In the genomic region with DNA sequence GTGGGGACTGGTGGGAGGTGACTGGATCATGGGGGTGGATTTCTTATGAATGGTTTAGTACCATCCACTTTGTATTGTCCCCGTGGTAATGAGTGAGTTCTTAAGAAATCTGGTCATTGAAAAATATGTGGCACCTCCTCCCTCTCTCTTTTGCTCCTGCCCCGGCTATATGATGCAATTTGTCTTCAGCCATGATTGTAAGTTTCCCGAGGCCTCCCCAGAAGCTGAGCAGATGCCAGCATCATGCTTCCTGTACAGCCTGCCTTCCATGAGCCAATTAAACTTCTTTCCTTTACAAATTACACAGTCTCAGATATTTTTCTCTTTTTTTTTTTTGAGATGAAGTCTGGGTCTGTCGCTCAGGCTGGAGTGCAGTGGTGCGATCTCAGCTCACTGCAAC, we compare ENCODE assay signal across 2 cellular contexts.
TF ChIP-seq lines count a peak whose summit lies in the region.

No MANE protein-coding gene starts in this region.

TF ChIP-seq in HepG2, 621 proteins besides CTCF, POLR2A, EP300 and RAD21:
- TF ChIP-seq, protein P1, sequence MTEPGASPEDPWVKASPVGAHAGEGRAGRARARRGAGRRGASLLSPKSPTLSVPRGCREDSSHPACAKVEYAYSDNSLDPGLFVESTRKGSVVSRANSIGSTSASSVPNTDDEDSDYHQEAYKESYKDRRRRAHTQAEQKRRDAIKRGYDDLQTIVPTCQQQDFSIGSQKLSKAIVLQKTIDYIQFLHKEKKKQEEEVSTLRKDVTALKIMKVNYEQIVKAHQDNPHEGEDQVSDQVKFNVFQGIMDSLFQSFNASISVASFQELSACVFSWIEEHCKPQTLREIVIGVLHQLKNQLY (CRISPR knock-in tag; IDR thresholded peaks at IDR 0.05) = no peak
- TF ChIP-seq ZNF776 (CRISPR knock-in tag; IDR thresholded peaks at IDR 0.05) (peak; percentile 65; the same call in 1 of the 2 replicates), POLR2AphosphoS2 (IDR thresholded peaks at IDR 0.05; ENCODE audit: low read depth, low read length) (no peak), ZNF30 (CRISPR knock-in tag; IDR thresholded peaks at IDR 0.05) (no peak), JUN (CRISPR knock-in tag; IDR thresholded peaks at IDR 0.05) (no peak), ZNF414 (CRISPR knock-in tag; IDR thresholded peaks at IDR 0.05) (no peak), ZNF253 (CRISPR knock-in tag; IDR thresholded peaks at IDR 0.05; ENCODE audit: borderline replicate concordance) (no peak), MTF2 (CRISPR knock-in tag; IDR thresholded peaks at IDR 0.05; ENCODE audit: borderline replicate concordance) (no peak), ZFP1 (CRISPR knock-in tag; IDR thresholded peaks at IDR 0.05) (no peak), CEBPZ (IDR thresholded peaks at IDR 0.05; ENCODE audit: low read length) (no peak), RORA (CRISPR knock-in tag; IDR thresholded peaks at IDR 0.05) (no peak), REL (CRISPR knock-in tag; conservative IDR thresholded peaks at IDR 0.05) (no peak), ADNP (CRISPR knock-in tag; IDR thresholded peaks at IDR 0.05) (no peak), SRSF4 (IDR thresholded peaks at IDR 0.05; ENCODE audit: low read depth, low read length, poor library complexity, severe bottlenecking) (no peak), ZC3H13 (CRISPR knock-in tag; IDR thresholded peaks at IDR 0.05) (0 out of 2 replicates have a peak, but pooled peaks have one; percentile 15), KAT2B (IDR thresholded peaks at IDR 0.05; ENCODE audit: borderline replicate concordance, low read depth, low read length) (no peak), MTA3 (CRISPR knock-in tag; IDR thresholded peaks at IDR 0.05) (no peak), TCF7L2 (IDR thresholded peaks at IDR 0.05; ENCODE audit: low read depth, low read length) (no peak), MED13 (CRISPR knock-in tag; IDR thresholded peaks at IDR 0.05) (no peak), POGZ (CRISPR knock-in tag; IDR thresholded peaks at IDR 0.05) (0 out of 2 replicates have a peak, but pooled peaks have one; percentile 22), SNRNP70 (IDR thresholded peaks at IDR 0.05; ENCODE audit: low read depth, low read length) (no peak), SMAD1 (CRISPR knock-in tag; IDR thresholded peaks at IDR 0.05; ENCODE audit: borderline replicate concordance, low read depth) (no peak)
- TF ChIP-seq, protein P2, sequence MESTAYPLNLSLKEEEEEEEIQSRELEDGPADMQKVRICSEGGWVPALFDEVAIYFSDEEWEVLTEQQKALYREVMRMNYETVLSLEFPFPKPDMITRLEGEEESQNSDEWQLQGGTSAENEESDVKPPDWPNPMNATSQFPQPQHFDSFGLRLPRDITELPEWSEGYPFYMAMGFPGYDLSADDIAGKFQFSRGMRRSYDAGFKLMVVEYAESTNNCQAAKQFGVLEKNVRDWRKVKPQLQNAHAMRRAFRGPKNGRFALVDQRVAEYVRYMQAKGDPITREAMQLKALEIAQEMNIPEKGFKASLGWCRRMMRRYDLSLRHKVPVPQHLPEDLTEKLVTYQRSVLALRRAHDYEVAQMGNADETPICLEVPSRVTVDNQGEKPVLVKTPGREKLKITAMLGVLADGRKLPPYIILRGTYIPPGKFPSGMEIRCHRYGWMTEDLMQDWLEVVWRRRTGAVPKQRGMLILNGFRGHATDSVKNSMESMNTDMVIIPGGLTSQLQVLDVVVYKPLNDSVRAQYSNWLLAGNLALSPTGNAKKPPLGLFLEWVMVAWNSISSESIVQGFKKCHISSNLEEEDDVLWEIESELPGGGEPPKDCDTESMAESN (CRISPR knock-in tag; conservative IDR thresholded peaks at IDR 0.05) = no peak
- TF ChIP-seq, protein P3, sequence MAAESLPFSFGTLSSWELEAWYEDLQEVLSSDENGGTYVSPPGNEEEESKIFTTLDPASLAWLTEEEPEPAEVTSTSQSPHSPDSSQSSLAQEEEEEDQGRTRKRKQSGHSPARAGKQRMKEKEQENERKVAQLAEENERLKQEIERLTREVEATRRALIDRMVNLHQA (CRISPR knock-in tag; IDR thresholded peaks at IDR 0.05) = no peak
- TF ChIP-seq, protein P4, sequence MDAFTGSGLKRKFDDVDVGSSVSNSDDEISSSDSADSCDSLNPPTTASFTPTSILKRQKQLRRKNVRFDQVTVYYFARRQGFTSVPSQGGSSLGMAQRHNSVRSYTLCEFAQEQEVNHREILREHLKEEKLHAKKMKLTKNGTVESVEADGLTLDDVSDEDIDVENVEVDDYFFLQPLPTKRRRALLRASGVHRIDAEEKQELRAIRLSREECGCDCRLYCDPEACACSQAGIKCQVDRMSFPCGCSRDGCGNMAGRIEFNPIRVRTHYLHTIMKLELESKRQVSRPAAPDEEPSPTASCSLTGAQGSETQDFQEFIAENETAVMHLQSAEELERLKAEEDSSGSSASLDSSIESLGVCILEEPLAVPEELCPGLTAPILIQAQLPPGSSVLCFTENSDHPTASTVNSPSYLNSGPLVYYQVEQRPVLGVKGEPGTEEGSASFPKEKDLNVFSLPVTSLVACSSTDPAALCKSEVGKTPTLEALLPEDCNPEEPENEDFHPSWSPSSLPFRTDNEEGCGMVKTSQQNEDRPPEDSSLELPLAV (CRISPR knock-in tag; conservative IDR thresholded peaks at IDR 0.05; ENCODE audit: low read depth) = no peak
TF ChIP-seq in HepG2: peak in this region for 3.

TF ChIP-seq in K562, 482 proteins besides CTCF, POLR2A, EP300 and RAD21 (continues in another document):
- no peak for TF ChIP-seq KLF10 (CRISPR knock-in tag; IDR thresholded peaks at IDR 0.05)
- TF ChIP-seq, protein P5, sequence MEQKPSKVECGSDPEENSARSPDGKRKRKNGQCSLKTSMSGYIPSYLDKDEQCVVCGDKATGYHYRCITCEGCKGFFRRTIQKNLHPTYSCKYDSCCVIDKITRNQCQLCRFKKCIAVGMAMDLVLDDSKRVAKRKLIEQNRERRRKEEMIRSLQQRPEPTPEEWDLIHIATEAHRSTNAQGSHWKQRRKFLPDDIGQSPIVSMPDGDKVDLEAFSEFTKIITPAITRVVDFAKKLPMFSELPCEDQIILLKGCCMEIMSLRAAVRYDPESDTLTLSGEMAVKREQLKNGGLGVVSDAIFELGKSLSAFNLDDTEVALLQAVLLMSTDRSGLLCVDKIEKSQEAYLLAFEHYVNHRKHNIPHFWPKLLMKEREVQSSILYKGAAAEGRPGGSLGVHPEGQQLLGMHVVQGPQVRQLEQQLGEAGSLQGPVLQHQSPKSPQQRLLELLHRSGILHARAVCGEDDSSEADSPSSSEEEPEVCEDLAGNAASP (IDR thresholded peaks at IDR 0.05) = no peak
- no peak for TF ChIP-seq ZNF79 (CRISPR knock-in tag; IDR thresholded peaks at IDR 0.05; ENCODE audit: low read depth)
- TF ChIP-seq, protein P6, sequence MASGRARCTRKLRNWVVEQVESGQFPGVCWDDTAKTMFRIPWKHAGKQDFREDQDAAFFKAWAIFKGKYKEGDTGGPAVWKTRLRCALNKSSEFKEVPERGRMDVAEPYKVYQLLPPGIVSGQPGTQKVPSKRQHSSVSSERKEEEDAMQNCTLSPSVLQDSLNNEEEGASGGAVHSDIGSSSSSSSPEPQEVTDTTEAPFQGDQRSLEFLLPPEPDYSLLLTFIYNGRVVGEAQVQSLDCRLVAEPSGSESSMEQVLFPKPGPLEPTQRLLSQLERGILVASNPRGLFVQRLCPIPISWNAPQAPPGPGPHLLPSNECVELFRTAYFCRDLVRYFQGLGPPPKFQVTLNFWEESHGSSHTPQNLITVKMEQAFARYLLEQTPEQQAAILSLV (tag; IDR thresholded peaks at IDR 0.05) = no peak
- TF ChIP-seq ZNF316 (IDR thresholded peaks at IDR 0.05) = peak; percentile 73
- TF ChIP-seq, protein P7, sequence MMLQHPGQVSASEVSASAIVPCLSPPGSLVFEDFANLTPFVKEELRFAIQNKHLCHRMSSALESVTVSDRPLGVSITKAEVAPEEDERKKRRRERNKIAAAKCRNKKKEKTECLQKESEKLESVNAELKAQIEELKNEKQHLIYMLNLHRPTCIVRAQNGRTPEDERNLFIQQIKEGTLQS (IDR thresholded peaks at IDR 0.05) = peak; percentile 30; the same call in 1 of the 2 replicates
- TF ChIP-seq, protein P7 (CRISPR knock-in tag; conservative IDR thresholded peaks at IDR 0.05) = no peak
- no peak for TF ChIP-seq MTA2 (IDR thresholded peaks at IDR 0.05; ENCODE audit: low read depth)
- TF ChIP-seq ILF3 (IDR thresholded peaks at IDR 0.05; ENCODE audit: borderline replicate concordance) = no peak
- no peak for TF ChIP-seq PTBP1 (IDR thresholded peaks at IDR 0.05; ENCODE audit: low read depth, low read length)
- 0 out of 2 replicates have a peak, but pooled peaks have one; percentile 29 for TF ChIP-seq CC2D1A (IDR thresholded peaks at IDR 0.05)
- TF ChIP-seq BRF1 (IDR thresholded peaks at IDR 0.05; ENCODE audit: borderline replicate concordance, extremely low read depth, insufficient read length) = no peak
- TF ChIP-seq TCF7 (IDR thresholded peaks at IDR 0.05; ENCODE audit: borderline replicate concordance) = no peak
- no peak for TF ChIP-seq ZNF124 (CRISPR knock-in tag; IDR thresholded peaks at IDR 0.05)
- TF ChIP-seq PATZ1 (CRISPR knock-in tag; IDR thresholded peaks at IDR 0.05; ENCODE audit: borderline replicate concordance) = no peak
- TF ChIP-seq BACH1 (tag; IDR thresholded peaks at IDR 0.05) = no peak
- TF ChIP-seq, protein P8, sequence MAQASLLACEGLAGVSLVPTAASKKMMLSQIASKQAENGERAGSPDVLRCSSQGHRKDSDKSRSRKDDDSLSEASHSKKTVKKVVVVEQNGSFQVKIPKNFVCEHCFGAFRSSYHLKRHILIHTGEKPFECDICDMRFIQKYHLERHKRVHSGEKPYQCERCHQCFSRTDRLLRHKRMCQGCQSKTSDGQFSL (CRISPR knock-in tag; IDR thresholded peaks at IDR 0.05) = no peak
- TF ChIP-seq, protein P8 (tag; IDR thresholded peaks at IDR 0.05) = no peak
- no peak for TF ChIP-seq ELF2 (CRISPR knock-in tag; IDR thresholded peaks at IDR 0.05)
- TF ChIP-seq ELF1 (tag; IDR thresholded peaks at IDR 0.05) = no peak
- no peak for TF ChIP-seq POLR2B (IDR thresholded peaks at IDR 0.05; ENCODE audit: low read depth, partially characterized antibody)
- no peak for TF ChIP-seq TCFL5 (CRISPR knock-in tag; conservative IDR thresholded peaks at IDR 0.05)
- no peak for TF ChIP-seq BHLHE40 (IDR thresholded peaks at IDR 0.05; ENCODE audit: low read length)
- TF ChIP-seq HBP1 (CRISPR knock-in tag; IDR thresholded peaks at IDR 0.05) = no peak
- no peak for TF ChIP-seq JUN (IDR thresholded peaks at IDR 0.05; ENCODE audit: borderline replicate concordance, low read depth, low read length)
- no peak for TF ChIP-seq JUN (CRISPR knock-in tag; IDR thresholded peaks at IDR 0.05; ENCODE audit: borderline replicate concordance)
- TF ChIP-seq DIDO1 (tag; IDR thresholded peaks at IDR 0.05; ENCODE audit: low read depth) = no peak
- no peak for TF ChIP-seq FOSL1 (tag; conservative IDR thresholded peaks at IDR 0.05)
- no peak for TF ChIP-seq ZFP30 (CRISPR knock-in tag; IDR thresholded peaks at IDR 0.05; ENCODE audit: borderline replicate concordance)
- TF ChIP-seq HNRNPH1 (optimal IDR thresholded peaks at IDR 0.05; ENCODE audit: low read depth, low read length) = no peak
- TF ChIP-seq BRD9 (IDR thresholded peaks at IDR 0.05; ENCODE audit: low read depth, partially characterized antibody) = no peak
- no peak for TF ChIP-seq ZC3H8 (IDR thresholded peaks at IDR 0.05)
- TF ChIP-seq SOX6 (IDR thresholded peaks at IDR 0.05) = no peak
- TF ChIP-seq ZNF707 (CRISPR knock-in tag; conservative IDR thresholded peaks at IDR 0.05) = no peak
- peak; percentile 67; the same call in 1 of the 2 replicates for TF ChIP-seq TRIM28 (IDR thresholded peaks at IDR 0.05)
- no peak for TF ChIP-seq EZH2 (IDR thresholded peaks at IDR 0.05; ENCODE audit: borderline replicate concordance, low read depth, low read length)
- no peak for TF ChIP-seq NONO (IDR thresholded peaks at IDR 0.05; ENCODE audit: low read depth in 2 of 2, low read length in 1 of 2)
- TF ChIP-seq TRIM24 (IDR thresholded peaks at IDR 0.05) = peak; percentile 71 to 73
- no peak for TF ChIP-seq GATAD2B (IDR thresholded peaks at IDR 0.05; ENCODE audit: borderline replicate concordance)
- peak; percentile 48; the same call in 1 of the 2 replicates for TF ChIP-seq CEBPB (tag; IDR thresholded peaks at IDR 0.05)
- no peak for TF ChIP-seq SMC3 (conservative IDR thresholded peaks at IDR 0.05; ENCODE audit: insufficient read depth, low read depth, low read length)
- no peak; a peak in 1 of 3 replicates for TF ChIP-seq CBX3 (IDR thresholded peaks at IDR 0.05; ENCODE audit: borderline replicate concordance in 1 of 2, low read length in 2 of 2)
- TF ChIP-seq, protein P9, sequence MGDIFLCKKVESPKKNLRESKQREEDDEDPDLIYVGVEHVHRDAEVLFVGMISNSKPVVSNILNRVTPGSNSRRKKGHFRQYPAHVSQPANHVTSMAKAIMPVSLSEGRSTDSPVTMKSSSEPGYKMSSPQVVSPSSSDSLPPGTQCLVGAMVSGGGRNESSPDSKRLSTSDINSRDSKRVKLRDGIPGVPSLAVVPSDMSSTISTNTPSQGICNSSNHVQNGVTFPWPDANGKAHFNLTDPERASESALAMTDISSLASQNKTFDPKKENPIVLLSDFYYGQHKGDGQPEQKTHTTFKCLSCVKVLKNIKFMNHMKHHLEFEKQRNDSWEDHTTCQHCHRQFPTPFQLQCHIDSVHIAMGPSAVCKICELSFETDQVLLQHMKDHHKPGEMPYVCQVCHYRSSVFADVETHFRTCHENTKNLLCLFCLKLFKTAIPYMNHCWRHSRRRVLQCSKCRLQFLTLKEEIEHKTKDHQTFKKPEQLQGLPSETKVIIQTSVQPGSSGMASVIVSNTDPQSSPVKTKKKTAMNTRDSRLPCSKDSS (IDR thresholded peaks at IDR 0.05; ENCODE audit: low read depth, partially characterized antibody) = peak; percentile 51
